ENCODE assay signal across 8 cellular contexts in genomic region chr5:62248192-62248591, GRCh38. TPM values are rescaled to one million over a fixed set of nuclear protein-coding genes. Genes with fewer than 3 reads are reported as not detected.
DNase-seq lines count a peak whose midpoint lies in the region; ATAC-seq and TF ChIP-seq lines count a peak whose summit lies in the region.
"Not testable (repeated sequence)": the region's sequence is repeated elsewhere in the genome, so short reads cannot be mapped to it uniquely, and the experiment has no call there.

No MANE protein-coding gene starts in this region.

- not testable (repeated sequence) for H3K27me3 ChIP-seq in BE2C

- not testable (repeated sequence) for H3K36me3 Mint-ChIP-seq in T-helper 17 cell (ENCODE audit: low read depth); stimulated activated effector memory CD8-positive, alpha-beta T cell treated with anti-CD3 and anti-CD28 coated beads, Interleukin-12 subunit alpha, Interleukin-12 subunit beta, amount 100 ng/mL, for 72 hours
- peaks cover 9 to 10% of the 10 kb centered on the region in 2 donors for H3K36me3 Mint-ChIP-seq in activated naive CD4-positive, alpha-beta T cell treated with anti-CD3 and anti-CD28 coated beads, Interleukin-2, amount 50 U/mL, for 72 hours

- not testable (repeated sequence) for H3K9me3 ChIP-seq in BE2C; T-helper 17 cell (ENCODE audit: control insufficient read depth, low read length, poor library complexity, severe bottlenecking)

- peak; percentile 13 for DNase-seq in BE2C
- peak; percentile 13 for DNase-seq in NCI-H2171 treated with DMSO at 0.1 percent for 48 hours (lab: John Stamatoyannopoulos, UW)
- not testable (repeated sequence) for DNase-seq in T-helper 17 cell; activated naive CD4-positive, alpha-beta T cell treated with anti-CD3 and anti-CD28 coated beads, Interleukin-2, amount 50 U/mL, for 72 hours (ENCODE audit: low spot score in 2 of 2); stimulated activated effector memory CD8-positive, alpha-beta T cell treated with anti-CD3 and anti-CD28 coated beads, Interleukin-12 subunit alpha, Interleukin-12 subunit beta, amount 100 ng/mL, for 72 hours (ENCODE audit: low spot score in 2 of 2)
- peak; percentile 71 for DNase-seq in activated CD8-positive, alpha-beta memory T cell treated with anti-CD3 and anti-CD28 coated beads, Interleukin-2, amount 50 U/mL, for 48 hours
- peak; percentile 89 for DNase-seq in epithelial cell of esophagus (ENCODE audit: low read depth)
- DNase-seq in stimulated activated CD4-positive, alpha-beta T cell treated with anti-CD3 and anti-CD28 coated beads, Interleukin-15, amount 100 ng/mL, for 24 hours: peak; percentile 29

- H3K9me3 Mint-ChIP-seq in activated naive CD4-positive, alpha-beta T cell treated with anti-CD3 and anti-CD28 coated beads, Interleukin-2, amount 50 U/mL, for 72 hours; stimulated activated effector memory CD8-positive, alpha-beta T cell treated with anti-CD3 and anti-CD28 coated beads, Interleukin-12 subunit alpha, Interleukin-12 subunit beta, amount 100 ng/mL, for 72 hours: not testable (repeated sequence)

- not testable (repeated sequence) for ATAC-seq in T-helper 17 cell
- ATAC-seq in activated naive CD4-positive, alpha-beta T cell treated with anti-CD3 and anti-CD28 coated beads, Interleukin-2, amount 50 U/mL, for 72 hours: peak; percentile 45 to 78
- peak; percentile 89 for ATAC-seq in stimulated activated effector memory CD8-positive, alpha-beta T cell treated with anti-CD3 and anti-CD28 coated beads, Interleukin-12 subunit alpha, Interleukin-12 subunit beta, amount 100 ng/mL, for 72 hours

- not testable (repeated sequence) for H3K27ac Mint-ChIP-seq in T-helper 17 cell
- peak overlapping the region in 1 of 2 donors; percentile 38 for H3K27ac Mint-ChIP-seq in activated naive CD4-positive, alpha-beta T cell treated with anti-CD3 and anti-CD28 coated beads, Interleukin-2, amount 50 U/mL, for 72 hours
- H3K27ac Mint-ChIP-seq in stimulated activated effector memory CD8-positive, alpha-beta T cell treated with anti-CD3 and anti-CD28 coated beads, Interleukin-12 subunit alpha, Interleukin-12 subunit beta, amount 100 ng/mL, for 72 hours: peak overlapping the region; percentile 46

- H3K27me3 Mint-ChIP-seq in T-helper 17 cell: not testable (repeated sequence)

- not testable (repeated sequence) for H3K4me1 ChIP-seq in BE2C

- H3K36me3 ChIP-seq in BE2C: not testable (repeated sequence)

- not testable (repeated sequence) for H3K4me1 Mint-ChIP-seq in T-helper 17 cell
- H3K4me1 Mint-ChIP-seq in stimulated activated effector memory CD8-positive, alpha-beta T cell treated with anti-CD3 and anti-CD28 coated beads, Interleukin-12 subunit alpha, Interleukin-12 subunit beta, amount 100 ng/mL, for 72 hours: peaks cover 29% of the 10 kb centered on the region

- H3K4me3 Mint-ChIP-seq in T-helper 17 cell: peak overlapping the region; percentile 25
- peak overlapping the region; percentile 7 for H3K4me3 Mint-ChIP-seq in stimulated activated effector memory CD8-positive, alpha-beta T cell treated with anti-CD3 and anti-CD28 coated beads, Interleukin-12 subunit alpha, Interleukin-12 subunit beta, amount 100 ng/mL, for 72 hours

- H3K4me3 ChIP-seq in BE2C (ENCODE audit: low read depth, low read length); epithelial cell of esophagus (ENCODE audit: low read length): not testable (repeated sequence)

- not testable (repeated sequence) for TF ChIP-seq CTCF in BE2C (IDR thresholded peaks at IDR 0.05; ENCODE audit: low read depth, low read length); epithelial cell of esophagus (IDR thresholded peaks at IDR 0.05; ENCODE audit: insufficient read depth, low read depth, low read length, missing control alignments)

RNA-seq across cellular contexts. Expression of gene KIF2A, which starts 57.8 kb away (rescaled TPM):
- polyA plus RNA-seq in BE2C (2012; ENCODE audit: insufficient read depth, insufficient read length, low read depth): 31.4 TPM
- 100 to 1,000 TPM in 1 of 2 donors, 10 to 100 TPM in 1; 93.5 to 158 TPM for total RNA-seq in T-helper 17 cell
- total RNA-seq in activated naive CD4-positive, alpha-beta T cell treated with anti-CD3 and anti-CD28 coated beads, Interleukin-2, amount 50 U/mL, for 72 hours: 100 to 1,000 TPM; 142 to 155 TPM
